1 cellular context compared by ENCODE assay signal in genomic region chr19:48728882-48729645, GRCh38.
TF ChIP-seq lines count a peak whose summit lies in the region.

No MANE protein-coding gene starts in this region.

TF ChIP-seq in IMR-90, 13 proteins besides CTCF, POLR2A, EP300 and RAD21:
- TF ChIP-seq MXI1 (IDR thresholded peaks at IDR 0.05; ENCODE audit: borderline replicate concordance, low read depth, low read length) (no peak), RFX5 (IDR thresholded peaks at IDR 0.05; ENCODE audit: low read depth, low read length) (no peak), MAZ (IDR thresholded peaks at IDR 0.05; ENCODE audit: borderline replicate concordance, low read depth, low read length) (no peak), CEBPB (IDR thresholded peaks at IDR 0.05; ENCODE audit: low read depth, low read length) (no peak), FOS (IDR thresholded peaks at IDR 0.05; ENCODE audit: low read depth, low read length) (no peak), SMC3 (IDR thresholded peaks at IDR 0.05; ENCODE audit: low read depth, low read length) (no peak)
- TF ChIP-seq, protein P1, sequence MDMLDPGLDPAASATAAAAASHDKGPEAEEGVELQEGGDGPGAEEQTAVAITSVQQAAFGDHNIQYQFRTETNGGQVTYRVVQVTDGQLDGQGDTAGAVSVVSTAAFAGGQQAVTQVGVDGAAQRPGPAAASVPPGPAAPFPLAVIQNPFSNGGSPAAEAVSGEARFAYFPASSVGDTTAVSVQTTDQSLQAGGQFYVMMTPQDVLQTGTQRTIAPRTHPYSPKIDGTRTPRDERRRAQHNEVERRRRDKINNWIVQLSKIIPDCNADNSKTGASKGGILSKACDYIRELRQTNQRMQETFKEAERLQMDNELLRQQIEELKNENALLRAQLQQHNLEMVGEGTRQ (IDR thresholded peaks at IDR 0.05; ENCODE audit: low read depth, low read length) = no peak
TF ChIP-seq in IMR-90: peak in this region for 0.
